ENCODE assay signal across 1 cellular context in the genomic region with DNA sequence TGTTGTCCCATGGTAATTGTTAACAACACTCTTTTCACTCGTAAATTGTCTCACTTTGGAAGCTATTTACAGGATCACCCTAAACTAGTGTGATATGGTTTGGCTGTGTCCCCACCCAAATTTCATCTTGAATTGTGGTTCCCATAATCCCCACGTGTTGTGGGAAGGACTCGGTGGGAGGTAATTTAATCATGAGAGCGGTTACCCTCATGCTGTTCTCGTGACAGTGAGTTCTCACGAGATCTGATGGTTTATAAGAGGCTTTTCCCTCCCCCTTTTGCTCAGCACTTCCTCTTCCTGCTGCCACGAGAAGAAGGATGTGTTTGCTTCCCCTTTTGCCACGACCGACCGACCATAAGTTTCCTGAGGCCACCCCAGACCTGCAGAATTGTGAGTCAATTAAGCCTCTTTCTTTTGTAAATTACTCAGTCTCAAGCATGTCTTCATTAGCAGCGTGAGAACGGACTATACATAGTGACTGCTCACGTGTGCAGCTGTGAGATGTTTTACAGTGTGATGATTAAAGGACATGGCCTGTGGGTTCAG.
TF ChIP-seq lines count a peak whose summit lies in the region.

No MANE protein-coding gene starts in this region.

TF ChIP-seq in HepG2, 621 proteins besides CTCF, POLR2A, EP300 and RAD21 (continued from another document and continues in another):
- TF ChIP-seq TEAD2 (CRISPR knock-in tag; IDR thresholded peaks at IDR 0.05): 0 out of 2 replicates have a peak, but pooled peaks have one; percentile 70
- TF ChIP-seq SAFB2 (CRISPR knock-in tag; IDR thresholded peaks at IDR 0.05; ENCODE audit: borderline replicate concordance, low read depth): no peak
- no peak for TF ChIP-seq ZBTB7B (CRISPR knock-in tag; IDR thresholded peaks at IDR 0.05)
- TF ChIP-seq SMAD3 (CRISPR knock-in tag; IDR thresholded peaks at IDR 0.05): 0 out of 2 replicates have a peak, but pooled peaks have one; percentile 61
- no peak for TF ChIP-seq PAX8 (CRISPR knock-in tag; IDR thresholded peaks at IDR 0.05; ENCODE audit: borderline replicate concordance)
- TF ChIP-seq SKI (IDR thresholded peaks at IDR 0.05; ENCODE audit: partially characterized antibody): no peak
- TF ChIP-seq, protein P1, sequence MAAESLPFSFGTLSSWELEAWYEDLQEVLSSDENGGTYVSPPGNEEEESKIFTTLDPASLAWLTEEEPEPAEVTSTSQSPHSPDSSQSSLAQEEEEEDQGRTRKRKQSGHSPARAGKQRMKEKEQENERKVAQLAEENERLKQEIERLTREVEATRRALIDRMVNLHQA (CRISPR knock-in tag; IDR thresholded peaks at IDR 0.05): no peak
- no peak for TF ChIP-seq RBAK (CRISPR knock-in tag; IDR thresholded peaks at IDR 0.05)
- TF ChIP-seq ZNF777 (CRISPR knock-in tag; IDR thresholded peaks at IDR 0.05): no peak
- TF ChIP-seq, protein P2, sequence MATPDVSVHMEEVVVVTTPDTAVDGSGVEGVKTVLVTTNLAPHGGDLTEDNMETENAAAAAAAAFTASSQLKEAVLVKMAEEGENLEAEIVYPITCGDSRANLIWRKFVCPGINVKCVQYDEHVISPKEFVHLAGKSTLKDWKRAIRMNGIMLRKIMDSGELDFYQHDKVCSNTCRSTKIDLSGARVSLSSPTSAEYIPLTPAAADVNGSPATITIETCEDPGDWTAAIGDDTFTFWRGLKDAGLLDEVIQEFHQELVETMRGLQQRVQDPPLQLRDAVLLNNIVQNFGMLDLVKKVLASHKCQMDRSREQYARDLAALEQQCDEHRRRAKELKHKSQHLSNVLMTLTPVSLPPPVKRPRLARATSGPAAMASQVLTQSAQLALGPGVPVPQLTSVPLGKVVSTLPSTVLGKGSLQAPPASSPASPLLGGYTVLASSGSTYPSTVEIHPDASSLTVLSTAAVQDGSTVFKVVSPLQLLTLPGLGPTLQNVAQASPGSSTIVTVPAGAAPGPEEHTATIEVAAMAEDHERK (CRISPR knock-in tag; IDR thresholded peaks at IDR 0.05; ENCODE audit: low read depth): no peak
- no peak for TF ChIP-seq CAMTA2 (CRISPR knock-in tag; IDR thresholded peaks at IDR 0.05; ENCODE audit: borderline replicate concordance)
- peak; percentile 77; the same call in 1 of the 2 replicates for TF ChIP-seq YEATS2 (CRISPR knock-in tag; IDR thresholded peaks at IDR 0.05; ENCODE audit: borderline replicate concordance)
- TF ChIP-seq ZSCAN20 (CRISPR knock-in tag; IDR thresholded peaks at IDR 0.05; ENCODE audit: borderline replicate concordance): no peak
- TF ChIP-seq, protein P3, sequence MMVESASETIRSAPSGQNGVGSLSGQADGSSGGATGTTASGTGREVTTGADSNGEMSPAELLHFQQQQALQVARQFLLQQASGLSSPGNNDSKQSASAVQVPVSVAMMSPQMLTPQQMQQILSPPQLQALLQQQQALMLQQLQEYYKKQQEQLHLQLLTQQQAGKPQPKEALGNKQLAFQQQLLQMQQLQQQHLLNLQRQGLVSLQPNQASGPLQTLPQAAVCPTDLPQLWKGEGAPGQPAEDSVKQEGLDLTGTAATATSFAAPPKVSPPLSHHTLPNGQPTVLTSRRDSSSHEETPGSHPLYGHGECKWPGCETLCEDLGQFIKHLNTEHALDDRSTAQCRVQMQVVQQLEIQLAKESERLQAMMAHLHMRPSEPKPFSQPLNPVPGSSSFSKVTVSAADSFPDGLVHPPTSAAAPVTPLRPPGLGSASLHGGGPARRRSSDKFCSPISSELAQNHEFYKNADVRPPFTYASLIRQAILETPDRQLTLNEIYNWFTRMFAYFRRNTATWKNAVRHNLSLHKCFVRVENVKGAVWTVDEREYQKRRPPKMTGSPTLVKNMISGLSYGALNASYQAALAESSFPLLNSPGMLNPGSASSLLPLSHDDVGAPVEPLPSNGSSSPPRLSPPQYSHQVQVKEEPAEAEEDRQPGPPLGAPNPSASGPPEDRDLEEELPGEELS (CRISPR knock-in tag; IDR thresholded peaks at IDR 0.05): no peak
- TF ChIP-seq, protein P4, sequence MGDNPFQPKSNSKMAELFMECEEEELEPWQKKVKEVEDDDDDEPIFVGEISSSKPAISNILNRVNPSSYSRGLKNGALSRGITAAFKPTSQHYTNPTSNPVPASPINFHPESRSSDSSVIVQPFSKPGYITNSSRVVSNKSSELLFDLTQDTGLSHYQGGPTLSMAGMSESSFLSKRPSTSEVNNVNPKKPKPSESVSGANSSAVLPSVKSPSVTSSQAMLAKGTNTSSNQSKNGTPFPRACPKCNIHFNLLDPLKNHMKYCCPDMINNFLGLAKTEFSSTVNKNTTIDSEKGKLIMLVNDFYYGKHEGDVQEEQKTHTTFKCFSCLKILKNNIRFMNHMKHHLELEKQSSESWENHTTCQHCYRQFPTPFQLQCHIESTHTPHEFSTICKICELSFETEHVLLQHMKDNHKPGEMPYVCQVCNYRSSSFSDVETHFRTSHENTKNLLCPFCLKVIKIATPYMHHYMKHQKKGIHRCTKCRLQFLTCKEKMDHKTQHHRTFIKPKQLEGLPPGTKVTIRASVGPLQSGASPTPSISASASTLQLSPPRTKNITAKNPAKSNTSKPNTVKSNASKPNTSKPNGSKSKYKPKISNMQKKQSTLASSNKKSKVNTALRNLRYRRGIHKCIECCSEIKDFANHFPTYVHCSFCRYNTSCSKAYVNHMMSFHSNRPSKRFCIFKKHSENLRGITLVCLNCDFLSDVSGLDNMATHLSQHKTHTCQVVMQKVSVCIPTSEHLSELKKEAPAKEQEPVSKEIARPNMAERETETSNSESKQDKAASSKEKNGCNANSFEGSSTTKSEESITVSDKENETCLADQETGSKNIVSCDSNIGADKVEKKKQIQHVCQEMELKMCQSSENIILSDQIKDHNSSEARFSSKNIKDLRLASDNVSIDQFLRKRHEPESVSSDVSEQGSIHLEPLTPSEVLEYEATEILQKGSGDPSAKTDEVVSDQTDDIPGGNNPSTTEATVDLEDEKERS (CRISPR knock-in tag; IDR thresholded peaks at IDR 0.05): no peak
- TF ChIP-seq HMG20B (CRISPR knock-in tag; conservative IDR thresholded peaks at IDR 0.05): no peak
- TF ChIP-seq, protein P5, sequence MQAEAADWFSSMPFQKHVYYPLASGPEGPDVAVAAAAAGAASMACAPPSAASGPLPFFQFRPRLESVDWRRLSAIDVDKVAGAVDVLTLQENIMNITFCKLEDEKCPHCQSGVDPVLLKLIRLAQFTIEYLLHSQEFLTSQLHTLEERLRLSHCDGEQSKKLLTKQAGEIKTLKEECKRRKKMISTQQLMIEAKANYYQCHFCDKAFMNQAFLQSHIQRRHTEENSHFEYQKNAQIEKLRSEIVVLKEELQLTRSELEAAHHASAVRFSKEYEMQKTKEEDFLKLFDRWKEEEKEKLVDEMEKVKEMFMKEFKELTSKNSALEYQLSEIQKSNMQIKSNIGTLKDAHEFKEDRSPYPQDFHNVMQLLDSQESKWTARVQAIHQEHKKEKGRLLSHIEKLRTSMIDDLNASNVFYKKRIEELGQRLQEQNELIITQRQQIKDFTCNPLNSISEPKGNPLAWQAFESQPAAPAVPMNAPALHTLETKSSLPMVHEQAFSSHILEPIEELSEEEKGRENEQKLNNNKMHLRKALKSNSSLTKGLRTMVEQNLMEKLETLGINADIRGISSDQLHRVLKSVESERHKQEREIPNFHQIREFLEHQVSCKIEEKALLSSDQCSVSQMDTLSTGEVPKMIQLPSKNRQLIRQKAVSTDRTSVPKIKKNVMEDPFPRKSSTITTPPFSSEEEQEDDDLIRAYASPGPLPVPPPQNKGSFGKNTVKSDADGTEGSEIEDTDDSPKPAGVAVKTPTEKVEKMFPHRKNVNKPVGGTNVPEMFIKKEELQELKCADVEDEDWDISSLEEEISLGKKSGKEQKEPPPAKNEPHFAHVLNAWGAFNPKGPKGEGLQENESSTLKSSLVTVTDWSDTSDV (CRISPR knock-in tag; IDR thresholded peaks at IDR 0.05): no peak
- TF ChIP-seq NFIC (IDR thresholded peaks at IDR 0.05; ENCODE audit: low read length): no peak
- TF ChIP-seq BRD4 (CRISPR knock-in tag; IDR thresholded peaks at IDR 0.05): no peak
- no peak for TF ChIP-seq PCBP2 (optimal IDR thresholded peaks at IDR 0.05; ENCODE audit: low read depth, low read length, poor library complexity, severe bottlenecking)
- peak; percentile 46; the same call in 1 of the 2 replicates for TF ChIP-seq POLR2G (IDR thresholded peaks at IDR 0.05; ENCODE audit: low read depth, low read length)
- no peak for TF ChIP-seq TAF15 (IDR thresholded peaks at IDR 0.05; ENCODE audit: low read depth, low read length, poor library complexity, severe bottlenecking)
- TF ChIP-seq, protein P6, sequence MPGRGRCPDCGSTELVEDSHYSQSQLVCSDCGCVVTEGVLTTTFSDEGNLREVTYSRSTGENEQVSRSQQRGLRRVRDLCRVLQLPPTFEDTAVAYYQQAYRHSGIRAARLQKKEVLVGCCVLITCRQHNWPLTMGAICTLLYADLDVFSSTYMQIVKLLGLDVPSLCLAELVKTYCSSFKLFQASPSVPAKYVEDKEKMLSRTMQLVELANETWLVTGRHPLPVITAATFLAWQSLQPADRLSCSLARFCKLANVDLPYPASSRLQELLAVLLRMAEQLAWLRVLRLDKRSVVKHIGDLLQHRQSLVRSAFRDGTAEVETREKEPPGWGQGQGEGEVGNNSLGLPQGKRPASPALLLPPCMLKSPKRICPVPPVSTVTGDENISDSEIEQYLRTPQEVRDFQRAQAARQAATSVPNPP (CRISPR knock-in tag; IDR thresholded peaks at IDR 0.05): no peak
- no peak for TF ChIP-seq NCOA5 (CRISPR knock-in tag; IDR thresholded peaks at IDR 0.05)
- no peak for TF ChIP-seq HDAC6 (IDR thresholded peaks at IDR 0.05; ENCODE audit: low read depth, low read length)
- TF ChIP-seq ZNF382 (CRISPR knock-in tag; IDR thresholded peaks at IDR 0.05; ENCODE audit: borderline replicate concordance): no peak
- TF ChIP-seq ZNF816 (CRISPR knock-in tag; IDR thresholded peaks at IDR 0.05; ENCODE audit: borderline replicate concordance): no peak
- TF ChIP-seq BRCA1 (CRISPR knock-in tag; IDR thresholded peaks at IDR 0.05): no peak
- TF ChIP-seq KDM3A (CRISPR knock-in tag; IDR thresholded peaks at IDR 0.05; ENCODE audit: low read depth): no peak
- TF ChIP-seq, protein P7, sequence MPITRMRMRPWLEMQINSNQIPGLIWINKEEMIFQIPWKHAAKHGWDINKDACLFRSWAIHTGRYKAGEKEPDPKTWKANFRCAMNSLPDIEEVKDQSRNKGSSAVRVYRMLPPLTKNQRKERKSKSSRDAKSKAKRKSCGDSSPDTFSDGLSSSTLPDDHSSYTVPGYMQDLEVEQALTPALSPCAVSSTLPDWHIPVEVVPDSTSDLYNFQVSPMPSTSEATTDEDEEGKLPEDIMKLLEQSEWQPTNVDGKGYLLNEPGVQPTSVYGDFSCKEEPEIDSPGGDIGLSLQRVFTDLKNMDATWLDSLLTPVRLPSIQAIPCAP (CRISPR knock-in tag; IDR thresholded peaks at IDR 0.05; ENCODE audit: low read depth): 0 out of 2 replicates have a peak, but pooled peaks have one; percentile 36
- TF ChIP-seq ZNF282 (IDR thresholded peaks at IDR 0.05; ENCODE audit: partially characterized antibody): no peak
- no peak for TF ChIP-seq MBNL3 (CRISPR knock-in tag; conservative IDR thresholded peaks at IDR 0.05)
- no peak for TF ChIP-seq JUND (CRISPR knock-in tag; IDR thresholded peaks at IDR 0.05)
- TF ChIP-seq SOX6 (IDR thresholded peaks at IDR 0.05): no peak
- TF ChIP-seq SOX6 (CRISPR knock-in tag; IDR thresholded peaks at IDR 0.05): no peak
- no peak for TF ChIP-seq NFKBIZ (CRISPR knock-in tag; IDR thresholded peaks at IDR 0.05)
- no peak for TF ChIP-seq ARNT (IDR thresholded peaks at IDR 0.05)
- TF ChIP-seq, protein P8, sequence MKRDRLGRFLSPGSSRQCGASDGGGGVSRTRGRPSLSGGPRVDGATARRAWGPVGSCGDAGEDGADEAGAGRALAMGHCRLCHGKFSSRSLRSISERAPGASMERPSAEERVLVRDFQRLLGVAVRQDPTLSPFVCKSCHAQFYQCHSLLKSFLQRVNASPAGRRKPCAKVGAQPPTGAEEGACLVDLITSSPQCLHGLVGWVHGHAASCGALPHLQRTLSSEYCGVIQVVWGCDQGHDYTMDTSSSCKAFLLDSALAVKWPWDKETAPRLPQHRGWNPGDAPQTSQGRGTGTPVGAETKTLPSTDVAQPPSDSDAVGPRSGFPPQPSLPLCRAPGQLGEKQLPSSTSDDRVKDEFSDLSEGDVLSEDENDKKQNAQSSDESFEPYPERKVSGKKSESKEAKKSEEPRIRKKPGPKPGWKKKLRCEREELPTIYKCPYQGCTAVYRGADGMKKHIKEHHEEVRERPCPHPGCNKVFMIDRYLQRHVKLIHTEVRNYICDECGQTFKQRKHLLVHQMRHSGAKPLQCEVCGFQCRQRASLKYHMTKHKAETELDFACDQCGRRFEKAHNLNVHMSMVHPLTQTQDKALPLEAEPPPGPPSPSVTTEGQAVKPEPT (CRISPR knock-in tag; IDR thresholded peaks at IDR 0.05; ENCODE audit: low read depth): no peak
- no peak for TF ChIP-seq ETV6 (CRISPR knock-in tag; conservative IDR thresholded peaks at IDR 0.05)
- TF ChIP-seq, protein P9, sequence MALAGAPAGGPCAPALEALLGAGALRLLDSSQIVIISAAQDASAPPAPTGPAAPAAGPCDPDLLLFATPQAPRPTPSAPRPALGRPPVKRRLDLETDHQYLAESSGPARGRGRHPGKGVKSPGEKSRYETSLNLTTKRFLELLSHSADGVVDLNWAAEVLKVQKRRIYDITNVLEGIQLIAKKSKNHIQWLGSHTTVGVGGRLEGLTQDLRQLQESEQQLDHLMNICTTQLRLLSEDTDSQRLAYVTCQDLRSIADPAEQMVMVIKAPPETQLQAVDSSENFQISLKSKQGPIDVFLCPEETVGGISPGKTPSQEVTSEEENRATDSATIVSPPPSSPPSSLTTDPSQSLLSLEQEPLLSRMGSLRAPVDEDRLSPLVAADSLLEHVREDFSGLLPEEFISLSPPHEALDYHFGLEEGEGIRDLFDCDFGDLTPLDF (CRISPR knock-in tag; IDR thresholded peaks at IDR 0.05): no peak
